Comparison of ENCODE assay signal across 1 cellular context in the genomic region with DNA sequence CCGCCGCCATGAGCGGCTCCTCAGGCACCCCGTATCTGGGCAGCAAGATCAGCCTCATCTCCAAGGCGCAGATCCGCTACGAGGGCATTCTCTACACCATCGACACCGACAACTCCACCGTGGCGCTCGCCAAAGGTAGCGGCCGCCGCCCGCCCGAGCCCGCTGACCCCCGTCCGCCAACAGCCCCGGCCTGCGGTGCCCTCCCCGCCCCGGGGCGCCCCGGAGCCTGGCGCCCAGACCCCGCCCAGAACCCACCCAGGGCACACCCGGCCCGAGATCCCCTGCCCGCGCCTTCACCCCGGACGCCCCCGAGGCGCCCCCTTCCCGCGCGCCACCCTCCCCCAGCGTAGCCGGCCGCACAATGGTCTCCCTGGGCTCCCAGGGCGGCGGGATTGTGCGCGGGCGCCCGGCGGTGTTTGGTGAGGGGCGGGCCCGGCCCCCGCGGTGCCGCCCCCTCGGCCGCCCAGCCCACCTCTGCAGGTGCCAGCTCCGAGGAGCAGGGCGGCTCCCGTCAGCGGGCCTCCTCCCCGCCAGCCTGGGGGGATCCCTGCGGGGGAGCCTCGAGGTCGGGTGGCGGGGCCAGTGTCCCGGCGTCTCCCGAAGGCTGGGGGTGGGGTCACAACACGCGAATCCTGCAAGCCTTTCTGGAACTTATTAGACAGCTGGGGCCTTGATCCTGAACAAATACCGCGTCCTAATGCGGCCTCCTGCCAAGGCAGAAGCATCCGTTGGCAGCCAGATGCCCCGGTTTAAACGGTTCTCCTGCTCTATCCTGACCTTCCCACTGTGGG.
TF ChIP-seq lines count a peak whose summit lies in the region.

No MANE protein-coding gene starts in this region.

TF ChIP-seq in HepG2, 621 proteins besides CTCF, POLR2A, EP300 and RAD21 (continues in another document):
- TF ChIP-seq ZNF230 (CRISPR knock-in tag; IDR thresholded peaks at IDR 0.05) (peak; percentile 46; the same call in 1 of the 2 replicates), FOXA3 (CRISPR knock-in tag; IDR thresholded peaks at IDR 0.05) (0 out of 2 replicates have a peak, but pooled peaks have one; percentile 7), ARNT (IDR thresholded peaks at IDR 0.05) (no peak), ARNTL (CRISPR knock-in tag; IDR thresholded peaks at IDR 0.05) (0 out of 2 replicates have a peak, but pooled peaks have one; percentile 56), BCL6 (CRISPR knock-in tag; IDR thresholded peaks at IDR 0.05) (no peak), ZNF335 (CRISPR knock-in tag; IDR thresholded peaks at IDR 0.05) (no peak), ZNF543 (CRISPR knock-in tag; IDR thresholded peaks at IDR 0.05) (peak; percentile 59; the same call in 1 of the 2 replicates), KMT2A (CRISPR knock-in tag; IDR thresholded peaks at IDR 0.05) (no peak), NRL (CRISPR knock-in tag; IDR thresholded peaks at IDR 0.05; ENCODE audit: borderline replicate concordance) (no peak; the same call in 1 of the 2 replicates), TFDP1 (CRISPR knock-in tag; IDR thresholded peaks at IDR 0.05; ENCODE audit: borderline replicate concordance) (peak; percentile 41; the same call in 1 of the 2 replicates), MAF1 (CRISPR knock-in tag; IDR thresholded peaks at IDR 0.05; ENCODE audit: borderline replicate concordance) (0 out of 2 replicates have a peak, but pooled peaks have one; percentile 5), STAG1 (CRISPR knock-in tag; IDR thresholded peaks at IDR 0.05) (no peak), MEF2D (CRISPR knock-in tag; IDR thresholded peaks at IDR 0.05) (no peak), GATAD1 (CRISPR knock-in tag; IDR thresholded peaks at IDR 0.05) (no peak), ZNF24 (IDR thresholded peaks at IDR 0.05) (no peak), ZNF781 (CRISPR knock-in tag; IDR thresholded peaks at IDR 0.05; ENCODE audit: borderline replicate concordance, not compliant biosample characterization) (no peak), SALL2 (CRISPR knock-in tag; IDR thresholded peaks at IDR 0.05) (peak; percentile 12; the same call in 1 of the 2 replicates), BATF2 (CRISPR knock-in tag; IDR thresholded peaks at IDR 0.05) (no peak), NFE2L1 (CRISPR knock-in tag; IDR thresholded peaks at IDR 0.05; ENCODE audit: borderline replicate concordance) (no peak), ELF1 (CRISPR knock-in tag; IDR thresholded peaks at IDR 0.05) (no peak), PRDM15 (CRISPR knock-in tag; IDR thresholded peaks at IDR 0.05) (peak; percentile 9; the same call in 1 of the 2 replicates), MAZ (IDR thresholded peaks at IDR 0.05; ENCODE audit: borderline replicate concordance, low read depth, low read length) (peak; percentile 58; the same call in 1 of the 2 replicates), MAZ (CRISPR knock-in tag; IDR thresholded peaks at IDR 0.05; ENCODE audit: low read depth) (no peak), ZMYM4 (CRISPR knock-in tag; IDR thresholded peaks at IDR 0.05) (peak; percentile 58; the same call in 1 of the 2 replicates), ZSCAN29 (CRISPR knock-in tag; conservative IDR thresholded peaks at IDR 0.05) (no peak), ZBTB39 (CRISPR knock-in tag; IDR thresholded peaks at IDR 0.05) (no peak), SP4 (CRISPR knock-in tag; IDR thresholded peaks at IDR 0.05) (peak; percentile 45; the same call in 1 of the 2 replicates), PPARG (CRISPR knock-in tag; conservative IDR thresholded peaks at IDR 0.05) (no peak), MED1 (CRISPR knock-in tag; IDR thresholded peaks at IDR 0.05) (no peak), RBM39 (IDR thresholded peaks at IDR 0.05; ENCODE audit: low read depth, low read length, poor library complexity, severe bottlenecking) (peak; percentile 88)
- TF ChIP-seq, protein P1, sequence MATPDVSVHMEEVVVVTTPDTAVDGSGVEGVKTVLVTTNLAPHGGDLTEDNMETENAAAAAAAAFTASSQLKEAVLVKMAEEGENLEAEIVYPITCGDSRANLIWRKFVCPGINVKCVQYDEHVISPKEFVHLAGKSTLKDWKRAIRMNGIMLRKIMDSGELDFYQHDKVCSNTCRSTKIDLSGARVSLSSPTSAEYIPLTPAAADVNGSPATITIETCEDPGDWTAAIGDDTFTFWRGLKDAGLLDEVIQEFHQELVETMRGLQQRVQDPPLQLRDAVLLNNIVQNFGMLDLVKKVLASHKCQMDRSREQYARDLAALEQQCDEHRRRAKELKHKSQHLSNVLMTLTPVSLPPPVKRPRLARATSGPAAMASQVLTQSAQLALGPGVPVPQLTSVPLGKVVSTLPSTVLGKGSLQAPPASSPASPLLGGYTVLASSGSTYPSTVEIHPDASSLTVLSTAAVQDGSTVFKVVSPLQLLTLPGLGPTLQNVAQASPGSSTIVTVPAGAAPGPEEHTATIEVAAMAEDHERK (CRISPR knock-in tag; IDR thresholded peaks at IDR 0.05; ENCODE audit: low read depth) = no peak
- TF ChIP-seq, protein P2, sequence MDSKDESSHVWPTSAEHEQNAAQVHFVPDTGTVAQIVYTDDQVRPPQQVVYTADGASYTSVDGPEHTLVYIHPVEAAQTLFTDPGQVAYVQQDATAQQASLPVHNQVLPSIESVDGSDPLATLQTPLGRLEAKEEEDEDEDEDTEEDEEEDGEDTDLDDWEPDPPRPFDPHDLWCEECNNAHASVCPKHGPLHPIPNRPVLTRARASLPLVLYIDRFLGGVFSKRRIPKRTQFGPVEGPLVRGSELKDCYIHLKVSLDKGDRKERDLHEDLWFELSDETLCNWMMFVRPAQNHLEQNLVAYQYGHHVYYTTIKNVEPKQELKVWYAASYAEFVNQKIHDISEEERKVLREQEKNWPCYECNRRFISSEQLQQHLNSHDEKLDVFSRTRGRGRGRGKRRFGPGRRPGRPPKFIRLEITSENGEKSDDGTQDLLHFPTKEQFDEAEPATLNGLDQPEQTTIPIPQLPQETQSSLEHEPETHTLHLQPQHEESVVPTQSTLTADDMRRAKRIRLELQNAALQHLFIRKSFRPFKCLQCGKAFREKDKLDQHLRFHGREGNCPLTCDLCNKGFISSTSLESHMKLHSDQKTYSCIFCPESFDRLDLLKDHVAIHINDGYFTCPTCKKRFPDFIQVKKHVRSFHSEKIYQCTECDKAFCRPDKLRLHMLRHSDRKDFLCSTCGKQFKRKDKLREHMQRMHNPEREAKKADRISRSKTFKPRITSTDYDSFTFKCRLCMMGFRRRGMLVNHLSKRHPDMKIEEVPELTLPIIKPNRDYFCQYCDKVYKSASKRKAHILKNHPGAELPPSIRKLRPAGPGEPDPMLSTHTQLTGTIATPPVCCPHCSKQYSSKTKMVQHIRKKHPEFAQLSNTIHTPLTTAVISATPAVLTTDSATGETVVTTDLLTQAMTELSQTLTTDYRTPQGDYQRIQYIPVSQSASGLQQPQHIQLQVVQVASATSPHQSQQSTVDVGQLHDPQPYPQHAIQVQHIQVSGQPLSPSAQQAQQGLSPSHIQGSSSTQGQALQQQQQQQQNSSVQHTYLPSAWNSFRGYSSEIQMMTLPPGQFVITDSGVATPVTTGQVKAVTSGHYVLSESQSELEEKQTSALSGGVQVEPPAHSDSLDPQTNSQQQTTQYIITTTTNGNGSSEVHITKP (CRISPR knock-in tag; IDR thresholded peaks at IDR 0.05; ENCODE audit: low read depth) = no peak
- TF ChIP-seq, protein P3, sequence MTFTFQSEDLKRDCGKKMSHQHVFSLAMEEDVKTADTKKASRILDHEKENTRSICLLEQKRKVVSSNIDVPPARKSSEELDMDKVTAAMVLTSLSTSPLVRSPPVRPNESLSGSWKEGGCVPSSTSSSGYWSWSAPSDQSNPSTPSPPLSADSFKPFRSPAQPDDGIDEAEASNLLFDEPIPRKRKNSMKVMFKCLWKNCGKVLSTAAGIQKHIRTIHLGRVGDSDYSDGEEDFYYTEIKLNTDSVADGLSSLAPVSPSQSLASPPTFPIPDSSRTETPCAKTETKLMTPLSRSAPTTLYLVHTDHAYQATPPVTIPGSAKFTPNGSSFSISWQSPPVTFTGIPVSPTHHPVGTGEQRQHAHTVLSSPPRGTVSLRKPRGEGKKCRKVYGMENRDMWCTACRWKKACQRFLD (CRISPR knock-in tag; IDR thresholded peaks at IDR 0.05; ENCODE audit: borderline replicate concordance) = 0 out of 2 replicates have a peak, but pooled peaks have one; percentile 49
- TF ChIP-seq, protein P4, sequence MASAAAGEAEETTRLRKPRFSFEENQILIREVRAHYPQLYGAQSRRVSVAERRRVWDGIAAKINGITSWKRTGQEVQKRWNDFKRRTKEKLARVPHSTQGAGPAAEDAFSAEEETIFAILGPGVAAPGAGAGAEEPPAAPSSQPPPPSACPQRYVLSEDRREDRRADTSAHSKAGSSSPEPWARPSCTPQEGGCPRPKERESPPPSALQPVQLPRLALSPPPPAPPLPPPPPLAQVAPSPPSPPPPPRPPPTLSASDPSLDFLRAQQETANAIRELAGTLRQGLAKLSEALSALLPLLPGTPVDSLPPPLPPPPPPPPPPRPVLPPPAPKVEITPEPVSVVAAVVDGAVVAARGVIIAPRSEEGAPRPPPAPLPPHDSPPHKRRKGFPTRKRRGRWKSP (CRISPR knock-in tag; IDR thresholded peaks at IDR 0.05) = no peak
- TF ChIP-seq, protein P5, sequence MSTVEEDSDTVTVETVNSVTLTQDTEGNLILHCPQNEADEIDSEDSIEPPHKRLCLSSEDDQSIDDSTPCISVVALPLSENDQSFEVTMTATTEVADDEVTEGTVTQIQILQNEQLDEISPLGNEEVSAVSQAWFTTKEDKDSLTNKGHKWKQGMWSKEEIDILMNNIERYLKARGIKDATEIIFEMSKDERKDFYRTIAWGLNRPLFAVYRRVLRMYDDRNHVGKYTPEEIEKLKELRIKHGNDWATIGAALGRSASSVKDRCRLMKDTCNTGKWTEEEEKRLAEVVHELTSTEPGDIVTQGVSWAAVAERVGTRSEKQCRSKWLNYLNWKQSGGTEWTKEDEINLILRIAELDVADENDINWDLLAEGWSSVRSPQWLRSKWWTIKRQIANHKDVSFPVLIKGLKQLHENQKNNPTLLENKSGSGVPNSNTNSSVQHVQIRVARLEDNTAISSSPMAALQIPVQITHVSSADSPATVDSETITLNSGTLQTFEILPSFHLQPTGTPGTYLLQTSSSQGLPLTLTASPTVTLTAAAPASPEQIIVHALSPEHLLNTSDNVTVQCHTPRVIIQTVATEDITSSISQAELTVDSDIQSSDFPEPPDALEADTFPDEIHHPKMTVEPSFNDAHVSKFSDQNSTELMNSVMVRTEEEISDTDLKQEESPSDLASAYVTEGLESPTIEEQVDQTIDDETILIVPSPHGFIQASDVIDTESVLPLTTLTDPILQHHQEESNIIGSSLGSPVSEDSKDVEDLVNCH (CRISPR knock-in tag; IDR thresholded peaks at IDR 0.05) = 0 out of 2 replicates have a peak, but pooled peaks have one; percentile 0
- TF ChIP-seq, protein P6, sequence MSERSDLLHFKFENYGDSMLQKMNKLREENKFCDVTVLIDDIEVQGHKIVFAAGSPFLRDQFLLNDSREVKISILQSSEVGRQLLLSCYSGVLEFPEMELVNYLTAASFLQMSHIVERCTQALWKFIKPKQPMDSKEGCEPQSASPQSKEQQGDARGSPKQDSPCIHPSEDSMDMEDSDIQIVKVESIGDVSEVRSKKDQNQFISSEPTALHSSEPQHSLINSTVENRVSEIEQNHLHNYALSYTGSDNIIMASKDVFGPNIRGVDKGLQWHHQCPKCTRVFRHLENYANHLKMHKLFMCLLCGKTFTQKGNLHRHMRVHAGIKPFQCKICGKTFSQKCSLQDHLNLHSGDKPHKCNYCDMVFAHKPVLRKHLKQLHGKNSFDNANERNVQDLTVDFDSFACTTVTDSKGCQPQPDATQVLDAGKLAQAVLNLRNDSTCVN (CRISPR knock-in tag; IDR thresholded peaks at IDR 0.05; ENCODE audit: borderline replicate concordance) = no peak; the same call in 1 of the 2 replicates
